Comparison of ENCODE assay signal across 23 cellular contexts in genomic region chr9:79974806-79975422, GRCh38.
DNase-seq lines count a peak whose midpoint lies in the region; ATAC-seq and TF ChIP-seq lines count a peak whose summit lies in the region.
"Had no signal": no experiment of that assay in that cellular context is flagged by ENCODE, and none has a peak within 500 bp of the region (broad histone marks: within the 10 kb centered on the region; RNA-seq: fewer than 3 reads in every experiment).

No MANE protein-coding gene starts in this region.

- peaks cover 30 to 38% of the 10 kb centered on the region in 2 donors for H3K27me3 Mint-ChIP-seq in natural killer cell treated with Interleukin-12 subunit alpha and Interleukin-12 subunit beta and Interleukin-15 and Interleukin-18, amount 100 ng/mL, for 72 hours

- peak overlapping the region; percentile 36 for H3K27ac ChIP-seq in C4-2B
- H3K27ac ChIP-seq: cardiac muscle cell, epithelial cell of prostate, foreskin keratinocyte, lower lobe of right lung, vagina had no signal

- H3K4me3 Mint-ChIP-seq in natural killer cell treated with Interleukin-12 subunit alpha and Interleukin-12 subunit beta and Interleukin-15 and Interleukin-18, amount 100 ng/mL, for 72 hours: no peak overlapping the region
- H3K4me3 Mint-ChIP-seq: activated CD4-positive, alpha-beta T cell treated with anti-CD3 and anti-CD28 coated beads, Interleukin-2, amount 10 ng/mL, durations not matched to agents 7 days and 5 days had no signal

- DNase-seq in NCI-H2029 (lab: John Stamatoyannopoulos, UW) (peak; percentile 71), myocyte (ENCODE audit: low read depth) (peak; percentile 20), amniotic stem cell (lab: John Stamatoyannopoulos, UW) (no peak), A172 (ENCODE audit: low spot score) (no peak)
- DNase-seq in natural killer cell treated with Interleukin-12 subunit alpha and Interleukin-12 subunit beta and Interleukin-15 and Interleukin-18, amount 100 ng/mL, for 72 hours (ENCODE audit: low spot score): no peak
- no peak for DNase-seq in activated CD4-positive, alpha-beta T cell treated with anti-CD3 and anti-CD28 coated beads, Interleukin-2, amount 50 U/mL, for 48 hours
- DNase-seq: activated CD4-positive, alpha-beta T cell treated with anti-CD3 and anti-CD28 coated beads, Interleukin-2, amount 10 ng/mL, durations not matched to agents 7 days and 5 days; activated gamma-delta T cell treated with Interleukin-2 at 50 U/mL for 16 hours; BE2C; foreskin keratinocyte; lower lobe of right lung; MM.1S; NCI-H187; NCI-H524; stimulated activated CD4-positive, alpha-beta T cell treated with anti-CD3 and anti-CD28 coated beads, Interleukin-4, amount 100 ng/mL, for 4 hours had no signal

- TF ChIP-seq CTCF in C4-2B (conservative IDR thresholded peaks at IDR 0.05): no peak

- H3K27ac Mint-ChIP-seq in natural killer cell treated with Interleukin-12 subunit alpha and Interleukin-12 subunit beta and Interleukin-15 and Interleukin-18, amount 100 ng/mL, for 72 hours: no peak overlapping the region
- H3K27ac Mint-ChIP-seq: activated CD4-positive, alpha-beta T cell treated with anti-CD3 and anti-CD28 coated beads, Interleukin-2, amount 10 ng/mL, durations not matched to agents 7 days and 5 days; progenitor cell of endocrine pancreas had no signal

- H3K4me1 Mint-ChIP-seq in natural killer cell treated with Interleukin-12 subunit alpha and Interleukin-12 subunit beta and Interleukin-15 and Interleukin-18, amount 100 ng/mL, for 72 hours (ENCODE audit: low read depth in 2 of 2): no peaks in the 10 kb centered on the region
- H3K4me1 Mint-ChIP-seq: activated CD4-positive, alpha-beta T cell treated with anti-CD3 and anti-CD28 coated beads, Interleukin-2, amount 10 ng/mL, durations not matched to agents 7 days and 5 days had no signal

- no peaks in the 10 kb centered on the region for H3K9me3 Mint-ChIP-seq in natural killer cell treated with Interleukin-12 subunit alpha and Interleukin-12 subunit beta and Interleukin-15 and Interleukin-18, amount 100 ng/mL, for 72 hours
- H3K9me3 Mint-ChIP-seq: activated CD4-positive, alpha-beta T cell treated with anti-CD3 and anti-CD28 coated beads, Interleukin-2, amount 10 ng/mL, durations not matched to agents 7 days and 5 days had no signal

- no peaks in the 10 kb centered on the region for H3K36me3 Mint-ChIP-seq in natural killer cell treated with Interleukin-12 subunit alpha and Interleukin-12 subunit beta and Interleukin-15 and Interleukin-18, amount 100 ng/mL, for 72 hours

- ATAC-seq in esophagus mucosa: peak; percentile 62
- no peak for ATAC-seq in natural killer cell treated with Interleukin-12 subunit alpha and Interleukin-12 subunit beta and Interleukin-15 and Interleukin-18, amount 100 ng/mL, for 72 hours
- ATAC-seq: foreskin keratinocyte, HCT116, lower lobe of right lung, Right ventricle myocardium inferior had no signal

Comparison
In these comparisons a context has a peak if more than half of its experiments do, and no peak if none do; other contexts are left out.
1. DNase-seq: peak in NCI-H2029 (single experiment) and myocyte (single experiment); none in amniotic stem cell (single experiment), natural killer cell treated with Interleukin-12 subunit alpha and Interleukin-12 subunit beta and Interleukin-15 and Interleukin-18, amount 100 ng/mL, for 72 hours (single experiment), A172 (single experiment) and activated CD4-positive, alpha-beta T cell treated with anti-CD3 and anti-CD28 coated beads, Interleukin-2, amount 50 U/mL, for 48 hours (0 of 2).